In the genomic region with DNA sequence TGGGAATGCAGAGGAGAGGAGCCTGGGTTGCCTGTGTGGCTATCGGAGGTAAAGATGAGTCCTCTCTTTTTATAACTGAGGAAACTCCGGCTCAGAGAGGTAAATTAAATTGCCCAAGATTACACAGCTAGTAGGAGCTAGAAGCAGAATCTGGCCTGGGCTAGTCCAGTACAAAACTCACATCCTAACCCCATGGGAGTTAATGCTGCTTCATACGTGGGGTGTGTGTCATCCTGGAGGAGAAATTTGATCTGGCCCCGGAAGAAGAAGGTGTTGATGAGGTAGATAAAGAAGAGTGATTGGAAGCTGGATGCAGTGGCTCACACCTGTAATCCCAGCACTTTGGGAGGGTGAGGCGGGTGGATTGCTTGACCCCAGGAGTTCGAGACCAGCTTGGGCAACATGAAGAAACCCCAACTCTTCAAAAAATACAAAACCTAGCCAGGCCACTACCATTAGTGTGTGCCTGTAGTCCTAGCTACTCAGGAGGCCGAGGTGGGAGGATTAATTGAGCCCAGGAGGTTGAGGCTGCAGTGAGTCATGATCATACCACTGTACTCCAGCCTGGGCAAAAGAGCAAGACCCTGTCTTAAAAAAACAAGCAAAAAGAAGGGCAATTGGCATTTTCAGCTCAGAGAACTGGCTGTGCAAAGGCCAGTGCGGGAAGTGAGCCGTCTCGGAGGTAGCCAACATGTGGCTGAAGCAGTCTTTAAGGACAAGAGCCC, we compare ENCODE assay signal across 22 cellular contexts. TPM values are rescaled to one million over a fixed set of nuclear protein-coding genes. Genes with fewer than 3 reads are reported as not detected.
A peak's percentile ranks its signal among the peaks of the same experiment; 100 is the strongest.
DNase-seq lines count a peak whose midpoint lies in the region; ATAC-seq, FAIRE-seq and TF ChIP-seq lines count a peak whose summit lies in the region.
"Had no signal": no experiment of that assay in that cellular context is flagged by ENCODE, and none has a peak within 500 bp of the region (broad histone marks: within the 10 kb centered on the region; RNA-seq: fewer than 3 reads in every experiment).

No MANE protein-coding gene starts in this region.

- no peaks in the 10 kb centered on the region for H3K9me3 ChIP-seq in HepG2 (ENCODE audit: low read length)
- H3K9me3 ChIP-seq: ovary, SJCRH30, thyroid gland had no signal

- intact Hi-C loops in HepG2 (cut with micrococcal nuclease; ENCODE audit: unreplicated experiment), result no loop called here

- no peaks in the 10 kb centered on the region for H3K36me3 ChIP-seq in HepG2 (replicated peaks in 1 of 2; ENCODE audit: control insufficient read depth in 1 of 2, insufficient read depth in 2 of 2, low read length in 2 of 2)
- H3K36me3 ChIP-seq: ovary, SJCRH30, thyroid gland had no signal

- H3K36me3 Mint-ChIP-seq in HFFc6 (ENCODE audit: low read depth), result peaks cover 52% of the 10 kb centered on the region

- peaks cover 4% of the 10 kb centered on the region for H3K27me3 Mint-ChIP-seq in HFFc6 (ENCODE audit: insufficient read depth)
- H3K27me3 Mint-ChIP-seq: activated CD4-positive, alpha-beta T cell treated with anti-CD3 and anti-CD28 coated beads, Interleukin-2, amount 10 ng/mL, durations not matched to agents 7 days and 5 days; brain; stimulated activated memory B cell treated with anti-CD40 and anti-IgM and Interleukin-4, amounts not matched to agents 10 μg/mL and 1 μg/mL and 100 μg/mL, for 72 hours had no signal

- in situ Hi-C loops in HepG2 (cut with HindIII; ENCODE audit: extremely low pct_ligation_motif_present, low pct_unique_long_range_greater_than_20kb), result loop anchor here (10.0 kb wide), 1 partner anchor 98 kb away; no protein-coding TSS in a partner anchor

- H3K79me2 ChIP-seq in HepG2 (ENCODE audit: insufficient read depth, low read length), result peaks cover 37% of the 10 kb centered on the region

- no peak overlapping the region for H3K4me3 Mint-ChIP-seq in HFFc6
- H3K4me3 Mint-ChIP-seq: activated CD4-positive, alpha-beta T cell treated with anti-CD3 and anti-CD28 coated beads, Interleukin-2, amount 10 ng/mL, durations not matched to agents 7 days and 5 days; activated naive CD8-positive, alpha-beta T cell treated with anti-CD3 and anti-CD28 coated beads for 36 hours; brain; CD8-positive, alpha-beta memory T cell; stimulated activated memory B cell treated with anti-CD40 and anti-IgM and Interleukin-4, amounts not matched to agents 10 μg/mL and 1 μg/mL and 100 μg/mL, for 72 hours had no signal

- CTCF ChIA-PET in HepG2 (lab: Yijun Ruan, JAX; ENCODE audit: low intra/inter-chr PET ratio, low total read pairs), result no interaction called here

- DNase-seq in HFFc6 (no peak), choroid plexus epithelial cell (ENCODE audit: low read depth) (peak; percentile 35), HepG2 (ENCODE audit: low spot score) (no peak), D721Med (ENCODE audit: insufficient read length, low spot score) (no peak), NK-92 (lab: John Stamatoyannopoulos, UW; ENCODE audit: unreplicated experiment) (no peak)
- DNase-seq: activated CD4-positive, alpha-beta T cell treated with anti-CD3 and anti-CD28 coated beads, Interleukin-2, amount 10 ng/mL, durations not matched to agents 7 days and 5 days; activated naive CD8-positive, alpha-beta T cell treated with anti-CD3 and anti-CD28 coated beads for 36 hours; CD8-positive, alpha-beta memory T cell; dermis blood vessel endothelial cell; KG1; MV-4-11; NCI-H1694; ovary; SJCRH30; thyroid gland had no signal

- H3K27me3 ChIP-seq in HepG2 (ENCODE audit: control insufficient read depth in 1 of 2, insufficient read depth in 2 of 2, low read length in 2 of 2), result no peaks in the 10 kb centered on the region
- H3K27me3 ChIP-seq: ovary, SJCRH30, thyroid gland had no signal

- H3K4me3 ChIP-seq in choroid plexus epithelial cell (ENCODE audit: low read depth, low read length), result no peak overlapping the region
- no peak overlapping the region for H3K4me3 ChIP-seq in HepG2 (replicated peaks in 1 of 3; ENCODE audit: insufficient read depth in 1 of 3, low read depth in 2 of 3, low read length in 3 of 3)
- H3K4me3 ChIP-seq: ovary, SJCRH30, thyroid gland had no signal

- H2AFZ ChIP-seq in HepG2 (ENCODE audit: low read length), result no peak overlapping the region

- H3K9me3 Mint-ChIP-seq in HFFc6, result no peaks in the 10 kb centered on the region
- H3K9me3 Mint-ChIP-seq: activated T-helper 2 cell treated with anti-CD3 and anti-CD28 coated beads, Interferon-gamma antibody, Interleukin-2, Interleukin-4, amounts not matched to agents 10 μg/mL and 5 μg/mL and 100 μg/mL, durations not matched to agents 14 hours and 24 hours and 36 hours; stimulated activated memory B cell treated with anti-CD40 and anti-IgM and Interleukin-4, amounts not matched to agents 10 μg/mL and 1 μg/mL and 100 μg/mL, for 72 hours had no signal

- TF ChIP-seq CTCF in HFFc6 (IDR thresholded peaks at IDR 0.05) (no peak), choroid plexus epithelial cell (conservative IDR thresholded peaks at IDR 0.05; ENCODE audit: low read depth, low read length) (no peak), HepG2 (CRISPR knock-in tag; IDR thresholded peaks at IDR 0.05) (no peak), D721Med (IDR thresholded peaks at IDR 0.05; ENCODE audit: insufficient read depth, missing control alignments) (no peak)

- no peak overlapping the region for H3K4me2 ChIP-seq in HepG2 (ENCODE audit: low read depth, low read length)

- no TSS peak for BruUV-seq in HepG2 (replicated peaks; lab: Mats Ljungman, UMichigan)

- H3K9ac ChIP-seq in HepG2 (ENCODE audit: insufficient read depth, low read depth, low read length), result no peak overlapping the region

- H3K27ac Mint-ChIP-seq in HFFc6, result peak overlapping the region; percentile 62
- H3K27ac Mint-ChIP-seq: activated CD4-positive, alpha-beta T cell treated with anti-CD3 and anti-CD28 coated beads, Interleukin-2, amount 10 ng/mL, durations not matched to agents 7 days and 5 days; activated naive CD8-positive, alpha-beta T cell treated with anti-CD3 and anti-CD28 coated beads for 36 hours; activated T-helper 2 cell treated with anti-CD3 and anti-CD28 coated beads, Interferon-gamma antibody, Interleukin-2, Interleukin-4, amounts not matched to agents 10 μg/mL and 5 μg/mL and 100 μg/mL, durations not matched to agents 14 hours and 24 hours and 36 hours; CD8-positive, alpha-beta memory T cell; stimulated activated memory B cell treated with anti-CD40 and anti-IgM and Interleukin-4, amounts not matched to agents 10 μg/mL and 1 μg/mL and 100 μg/mL, for 72 hours had no signal

- FAIRE-seq in HepG2 (lab: Jason Lieb, UNC), result no peak
- FAIRE-seq in D721Med (lab: Jason Lieb, UNC), result no peak
- FAIRE-seq: frontal cortex had no signal

- 84% methylated on average over 10 of the region's 10 CpGs for WGBS in HepG2 (ENCODE audit: low lambda C conversion rate)

- H3K27ac ChIP-seq in HepG2 (ENCODE audit: extremely low read length, insufficient read depth, low read length) (peak overlapping the region; percentile 12), temporal lobe (ENCODE audit: low read depth, low read length) (peak overlapping the region; percentile 98)
- H3K27ac ChIP-seq: ovary, SJCRH30, thyroid gland had no signal

- peaks cover 5% of the 10 kb centered on the region; the same call in 1 of the 2 replicates for H4K20me1 ChIP-seq in HepG2 (ENCODE audit: insufficient read depth, low read length)

- POLR2A ChIA-PET in HepG2 (lab: Yijun Ruan, JAX), result interaction anchor here (1.8 kb wide), 1 partner anchor 34 kb away, joined by 5 read pairs; a partner anchor contains a TSS

- TF ChIP-seq POLR2A in HepG2 (IDR thresholded peaks at IDR 0.05; ENCODE audit: insufficient read depth in 1 of 2, low read depth in 2 of 2, low read length in 2 of 2), result no peak

- peaks cover 35% of the 10 kb centered on the region for H3K4me1 Mint-ChIP-seq in HFFc6 (ENCODE audit: low read depth)
- H3K4me1 Mint-ChIP-seq: activated CD4-positive, alpha-beta T cell treated with anti-CD3 and anti-CD28 coated beads, Interleukin-2, amount 10 ng/mL, durations not matched to agents 7 days and 5 days; activated naive CD8-positive, alpha-beta T cell treated with anti-CD3 and anti-CD28 coated beads for 36 hours; CD8-positive, alpha-beta memory T cell had no signal

- no peak for ATAC-seq in HepG2
- ATAC-seq in GM21528 (IDR thresholded peaks at IDR 0.05; ENCODE audit: low FRiP score, unreplicated experiment), result no peak
- ATAC-seq: Panc1; stimulated activated memory B cell treated with anti-CD40 and anti-IgM and Interleukin-4, amounts not matched to agents 10 μg/mL and 1 μg/mL and 100 μg/mL, for 72 hours had no signal

- TF ChIP-seq EP300 in HepG2 (IDR thresholded peaks at IDR 0.05; ENCODE audit: low read depth in 2 of 2, low read length in 2 of 2) (no peak), HepG2 (CRISPR knock-in tag; IDR thresholded peaks at IDR 0.05; ENCODE audit: borderline replicate concordance) (no peak)

- peaks cover 80% of the 10 kb centered on the region for H3K4me1 ChIP-seq in HepG2 (ENCODE audit: insufficient read depth, low read length)

- TF ChIP-seq RAD21 in HepG2 (CRISPR knock-in tag; IDR thresholded peaks at IDR 0.05), result no peak

TF ChIP-seq in HepG2, 621 proteins besides CTCF, POLR2A, EP300 and RAD21 (continues in another document):
- TF ChIP-seq MYC (CRISPR knock-in tag; IDR thresholded peaks at IDR 0.05; ENCODE audit: borderline replicate concordance), result no peak

RNA-seq across cellular contexts. Expression of a gene that starts 33.7 kb away (rescaled TPM):
- total RNA-seq in HFFc6 (2021; fragmentation: NEBNext Ultra II Directional; extraction: Animal tissue kit (Norgen Biotek cat#: 25700)), result 100 to 1,000 TPM in 1 of 6 experiments, 10 to 100 TPM in 5; 77.6 to 100 (median 79.2) TPM
- 13.1 and 18.2 TPM in 2 replicates for total RNA-seq in HepG2 (2016; rRNA removed; fragmentation: Illumina TruSeq; extraction: Trizol)
- 4.1 and 4.9 TPM in 2 replicates for total RNA-seq in HepG2 (2016; cell fraction: cytosol; rRNA removed; fragmentation: Illumina TruSeq; extraction: Trizol; ENCODE audit: low read depth)
- 10.5 and 19.8 TPM in 2 replicates for total RNA-seq in HepG2 (2016; cell fraction: insoluble cytoplasmic fraction; rRNA removed; fragmentation: Illumina TruSeq; extraction: Trizol)
- total RNA-seq in HepG2 (2016; cell fraction: membrane; rRNA removed; fragmentation: Illumina TruSeq; extraction: Trizol), result 7.0 and 7.8 TPM in 2 replicates
- total RNA-seq in HepG2 (2016; cell fraction: nucleus; rRNA removed; fragmentation: Illumina TruSeq; extraction: Trizol), result 22.7 and 28.6 TPM in 2 replicates
- 22.1 and 28.0 TPM in 2 replicates for polyA plus RNA-seq in HepG2 (2011; rRNA removed)
- 5.6 and 9.5 TPM in 2 replicates for polyA plus RNA-seq in HepG2 (2011; cell fraction: cytosol; rRNA removed)
- 92.5 and 147 TPM in 2 replicates for polyA plus RNA-seq in HepG2 (2011; cell fraction: nucleus; rRNA removed)
- polyA plus RNA-seq in HepG2 (2012), result 14.2 and 17.3 TPM in 2 replicates
- 2.1 and 2.2 TPM in 2 replicates for polyA plus RNA-seq in HepG2 (2016; cell fraction: cytosol; fragmentation: Illumina TruSeq; extraction: Trizol; ENCODE audit: low read depth)
- polyA plus RNA-seq in HepG2 (2016; cell fraction: insoluble cytoplasmic fraction; fragmentation: Illumina TruSeq; extraction: Trizol; ENCODE audit: low read depth), result 12.5 and 14.6 TPM in 2 replicates
- 6.0 and 6.2 TPM in 2 replicates for polyA plus RNA-seq in HepG2 (2016; cell fraction: membrane; fragmentation: Illumina TruSeq; extraction: Trizol; ENCODE audit: low read depth)
- 62.2 and 63.8 TPM in 2 replicates for polyA plus RNA-seq in HepG2 (2016; cell fraction: nucleus; fragmentation: Illumina TruSeq; extraction: Trizol; ENCODE audit: insufficient read depth, low read depth)
- polyA minus RNA-seq in HepG2 (2011; rRNA and poly(A)+ RNA removed; ENCODE audit: low replicate concordance), result 14.1 and 41.2 TPM in 2 replicates
- 7.6 and 10.5 TPM in 2 replicates for polyA minus RNA-seq in HepG2 (2011; cell fraction: cytosol; rRNA and poly(A)+ RNA removed)
- 27.8 and 33.2 TPM in 2 replicates for polyA minus RNA-seq in HepG2 (2011; cell fraction: nucleus; rRNA and poly(A)+ RNA removed)
- total RNA-seq in temporal lobe, result 59.0 TPM
